1 cellular context compared by ENCODE assay signal in the genomic region with DNA sequence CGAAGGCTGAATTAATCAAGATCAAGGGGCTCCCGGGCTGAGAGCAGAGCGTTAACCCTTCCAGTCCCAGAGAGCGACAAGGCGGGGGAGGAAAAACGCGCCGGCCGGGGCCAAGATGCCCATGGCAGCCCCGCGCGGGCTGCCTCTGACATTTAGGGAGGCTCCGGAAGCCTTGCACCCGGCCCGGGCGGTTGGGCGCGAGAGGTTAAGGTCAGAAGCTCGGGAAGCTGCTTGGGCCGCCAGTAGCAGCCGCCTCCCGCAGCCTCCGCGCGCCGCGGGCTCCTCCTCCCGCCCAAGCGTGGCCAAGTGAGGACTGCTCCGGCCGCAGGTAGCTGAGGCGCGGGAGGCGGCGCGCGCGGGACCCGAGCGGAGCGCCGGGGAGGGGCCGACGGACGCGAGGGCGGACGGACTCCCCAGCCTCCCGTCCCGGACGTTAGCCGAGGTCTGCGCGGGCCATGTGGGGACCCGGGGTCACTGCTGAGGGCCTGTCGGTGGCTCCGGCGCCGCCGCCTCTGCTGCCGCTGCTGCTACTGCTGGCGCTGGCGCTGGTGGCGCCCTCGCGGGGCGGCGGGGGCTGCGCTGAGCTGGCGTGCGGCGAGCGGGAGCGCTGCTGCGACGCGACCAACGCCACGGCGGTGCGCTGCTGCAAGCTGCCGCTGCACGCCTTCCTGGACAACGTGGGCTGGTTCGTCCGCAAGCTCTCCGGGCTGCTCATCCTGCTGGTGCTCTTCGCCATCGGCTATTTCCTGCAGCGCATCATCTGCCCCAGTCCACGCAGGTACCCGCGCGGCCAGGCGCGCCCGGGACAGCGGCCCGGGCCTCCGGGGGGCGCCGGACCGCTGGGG.
A peak's percentile ranks its signal among the peaks of the same experiment; 100 is the strongest.
TF ChIP-seq lines count a peak whose summit lies in the region.

A gene (plus strand): TSS at position 242 of the 845 bp plus-strand sequence. CDS start 214 bp downstream, at position 456.

TF ChIP-seq in K562, 482 proteins besides CTCF, POLR2A, EP300 and RAD21 (continued from another document and continues in another):
- TF ChIP-seq, protein P1, sequence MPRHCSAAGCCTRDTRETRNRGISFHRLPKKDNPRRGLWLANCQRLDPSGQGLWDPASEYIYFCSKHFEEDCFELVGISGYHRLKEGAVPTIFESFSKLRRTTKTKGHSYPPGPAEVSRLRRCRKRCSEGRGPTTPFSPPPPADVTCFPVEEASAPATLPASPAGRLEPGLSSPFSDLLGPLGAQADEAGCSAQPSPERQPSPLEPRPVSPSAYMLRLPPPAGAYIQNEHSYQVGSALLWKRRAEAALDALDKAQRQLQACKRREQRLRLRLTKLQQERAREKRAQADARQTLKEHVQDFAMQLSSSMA (CRISPR knock-in tag; IDR thresholded peaks at IDR 0.05): no peak
- peak; percentile 80; the same call in 1 of the 2 replicates for TF ChIP-seq MTA3 (IDR thresholded peaks at IDR 0.05; ENCODE audit: borderline replicate concordance)
- TF ChIP-seq, protein P2, sequence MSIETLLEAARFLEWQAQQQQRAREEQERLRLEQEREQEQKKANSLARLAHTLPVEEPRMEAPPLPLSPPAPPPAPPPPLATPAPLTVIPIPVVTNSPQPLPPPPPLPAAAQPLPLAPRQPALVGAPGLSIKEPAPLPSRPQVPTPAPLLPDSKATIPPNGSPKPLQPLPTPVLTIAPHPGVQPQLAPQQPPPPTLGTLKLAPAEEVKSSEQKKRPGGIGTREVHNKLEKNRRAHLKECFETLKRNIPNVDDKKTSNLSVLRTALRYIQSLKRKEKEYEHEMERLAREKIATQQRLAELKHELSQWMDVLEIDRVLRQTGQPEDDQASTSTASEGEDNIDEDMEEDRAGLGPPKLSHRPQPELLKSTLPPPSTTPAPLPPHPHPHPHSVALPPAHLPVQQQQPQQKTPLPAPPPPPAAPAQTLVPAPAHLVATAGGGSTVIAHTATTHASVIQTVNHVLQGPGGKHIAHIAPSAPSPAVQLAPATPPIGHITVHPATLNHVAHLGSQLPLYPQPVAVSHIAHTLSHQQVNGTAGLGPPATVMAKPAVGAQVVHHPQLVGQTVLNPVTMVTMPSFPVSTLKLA (conservative IDR thresholded peaks at IDR 0.05): peak in 1 of 2 experiments; percentile 36; a peak in 1 of 4 replicates
- no peak for TF ChIP-seq CAMTA2 (CRISPR knock-in tag; conservative IDR thresholded peaks at IDR 0.05)
- no peak for TF ChIP-seq TAF1 (IDR thresholded peaks at IDR 0.05; ENCODE audit: control insufficient read depth, extremely low read depth, insufficient read depth, low read length, severe bottlenecking)
- TF ChIP-seq HSF4 (CRISPR knock-in tag; IDR thresholded peaks at IDR 0.05; ENCODE audit: borderline replicate concordance): no peak
- TF ChIP-seq, protein P3, sequence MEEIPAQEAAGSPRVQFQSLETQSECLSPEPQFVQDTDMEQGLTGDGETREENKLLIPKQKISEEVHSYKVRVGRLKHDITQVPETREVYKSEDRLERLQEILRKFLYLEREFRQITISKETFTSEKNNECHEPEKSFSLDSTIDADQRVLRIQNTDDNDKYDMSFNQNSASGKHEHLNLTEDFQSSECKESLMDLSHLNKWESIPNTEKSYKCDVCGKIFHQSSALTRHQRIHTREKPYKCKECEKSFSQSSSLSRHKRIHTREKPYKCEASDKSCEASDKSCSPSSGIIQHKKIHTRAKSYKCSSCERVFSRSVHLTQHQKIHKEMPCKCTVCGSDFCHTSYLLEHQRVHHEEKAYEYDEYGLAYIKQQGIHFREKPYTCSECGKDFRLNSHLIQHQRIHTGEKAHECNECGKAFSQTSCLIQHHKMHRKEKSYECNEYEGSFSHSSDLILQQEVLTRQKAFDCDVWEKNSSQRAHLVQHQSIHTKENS (CRISPR knock-in tag; IDR thresholded peaks at IDR 0.05): no peak
- no peak for TF ChIP-seq GATAD2A (IDR thresholded peaks at IDR 0.05)
- no peak for TF ChIP-seq ZNF175 (CRISPR knock-in tag; IDR thresholded peaks at IDR 0.05; ENCODE audit: low read depth)
- TF ChIP-seq HMGN3 (IDR thresholded peaks at IDR 0.05; ENCODE audit: borderline replicate concordance, extremely low read depth, insufficient read length, low read depth, low read length): peak; percentile 48
- TF ChIP-seq NR2C2 (CRISPR knock-in tag; IDR thresholded peaks at IDR 0.05): no peak
- TF ChIP-seq NR2C2 (tag; IDR thresholded peaks at IDR 0.05): peak; percentile 49; the same call in 1 of the 2 replicates
- TF ChIP-seq, protein P4, sequence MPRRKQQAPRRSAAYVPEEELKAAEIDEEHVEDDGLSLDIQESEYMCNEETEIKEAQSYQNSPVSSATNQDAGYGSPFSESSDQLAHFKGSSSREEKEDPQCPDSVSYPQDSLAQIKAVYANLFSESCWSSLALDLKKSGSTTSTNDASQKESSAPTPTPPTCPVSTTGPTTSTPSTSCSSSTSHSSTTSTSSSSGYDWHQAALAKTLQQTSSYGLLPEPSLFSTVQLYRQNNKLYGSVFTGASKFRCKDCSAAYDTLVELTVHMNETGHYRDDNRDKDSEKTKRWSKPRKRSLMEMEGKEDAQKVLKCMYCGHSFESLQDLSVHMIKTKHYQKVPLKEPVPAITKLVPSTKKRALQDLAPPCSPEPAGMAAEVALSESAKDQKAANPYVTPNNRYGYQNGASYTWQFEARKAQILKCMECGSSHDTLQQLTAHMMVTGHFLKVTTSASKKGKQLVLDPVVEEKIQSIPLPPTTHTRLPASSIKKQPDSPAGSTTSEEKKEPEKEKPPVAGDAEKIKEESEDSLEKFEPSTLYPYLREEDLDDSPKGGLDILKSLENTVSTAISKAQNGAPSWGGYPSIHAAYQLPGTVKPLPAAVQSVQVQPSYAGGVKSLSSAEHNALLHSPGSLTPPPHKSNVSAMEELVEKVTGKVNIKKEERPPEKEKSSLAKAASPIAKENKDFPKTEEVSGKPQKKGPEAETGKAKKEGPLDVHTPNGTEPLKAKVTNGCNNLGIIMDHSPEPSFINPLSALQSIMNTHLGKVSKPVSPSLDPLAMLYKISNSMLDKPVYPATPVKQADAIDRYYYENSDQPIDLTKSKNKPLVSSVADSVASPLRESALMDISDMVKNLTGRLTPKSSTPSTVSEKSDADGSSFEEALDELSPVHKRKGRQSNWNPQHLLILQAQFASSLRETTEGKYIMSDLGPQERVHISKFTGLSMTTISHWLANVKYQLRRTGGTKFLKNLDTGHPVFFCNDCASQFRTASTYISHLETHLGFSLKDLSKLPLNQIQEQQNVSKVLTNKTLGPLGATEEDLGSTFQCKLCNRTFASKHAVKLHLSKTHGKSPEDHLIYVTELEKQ (CRISPR knock-in tag; IDR thresholded peaks at IDR 0.05): no peak
- TF ChIP-seq SMAD3 (CRISPR knock-in tag; conservative IDR thresholded peaks at IDR 0.05): no peak
- TF ChIP-seq CXXC5 (CRISPR knock-in tag; IDR thresholded peaks at IDR 0.05): peak; percentile 90
- no peak for TF ChIP-seq NR3C1 (CRISPR knock-in tag; IDR thresholded peaks at IDR 0.05)
- TF ChIP-seq, protein P5, sequence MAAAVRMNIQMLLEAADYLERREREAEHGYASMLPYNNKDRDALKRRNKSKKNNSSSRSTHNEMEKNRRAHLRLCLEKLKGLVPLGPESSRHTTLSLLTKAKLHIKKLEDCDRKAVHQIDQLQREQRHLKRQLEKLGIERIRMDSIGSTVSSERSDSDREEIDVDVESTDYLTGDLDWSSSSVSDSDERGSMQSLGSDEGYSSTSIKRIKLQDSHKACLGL (CRISPR knock-in tag; IDR thresholded peaks at IDR 0.05; ENCODE audit: borderline replicate concordance, poor library complexity, severe bottlenecking): no peak
- TF ChIP-seq ZNF785 (CRISPR knock-in tag; IDR thresholded peaks at IDR 0.05): no peak
- TF ChIP-seq FOXP1 (CRISPR knock-in tag; IDR thresholded peaks at IDR 0.05): peak; percentile 71; the same call in 1 of the 2 replicates
- no peak for TF ChIP-seq ZC3H4 (CRISPR knock-in tag; IDR thresholded peaks at IDR 0.05; ENCODE audit: borderline replicate concordance)
- TF ChIP-seq SLC30A9 (CRISPR knock-in tag; IDR thresholded peaks at IDR 0.05): no peak
- no peak for TF ChIP-seq XRCC3 (IDR thresholded peaks at IDR 0.05)
- TF ChIP-seq ZNF239 (CRISPR knock-in tag; IDR thresholded peaks at IDR 0.05): no peak
- peak; percentile 61; the same call in 1 of the 2 replicates for TF ChIP-seq KLF1 (tag; IDR thresholded peaks at IDR 0.05)
- no peak for TF ChIP-seq MCM3 (IDR thresholded peaks at IDR 0.05)
- TF ChIP-seq, protein P6, sequence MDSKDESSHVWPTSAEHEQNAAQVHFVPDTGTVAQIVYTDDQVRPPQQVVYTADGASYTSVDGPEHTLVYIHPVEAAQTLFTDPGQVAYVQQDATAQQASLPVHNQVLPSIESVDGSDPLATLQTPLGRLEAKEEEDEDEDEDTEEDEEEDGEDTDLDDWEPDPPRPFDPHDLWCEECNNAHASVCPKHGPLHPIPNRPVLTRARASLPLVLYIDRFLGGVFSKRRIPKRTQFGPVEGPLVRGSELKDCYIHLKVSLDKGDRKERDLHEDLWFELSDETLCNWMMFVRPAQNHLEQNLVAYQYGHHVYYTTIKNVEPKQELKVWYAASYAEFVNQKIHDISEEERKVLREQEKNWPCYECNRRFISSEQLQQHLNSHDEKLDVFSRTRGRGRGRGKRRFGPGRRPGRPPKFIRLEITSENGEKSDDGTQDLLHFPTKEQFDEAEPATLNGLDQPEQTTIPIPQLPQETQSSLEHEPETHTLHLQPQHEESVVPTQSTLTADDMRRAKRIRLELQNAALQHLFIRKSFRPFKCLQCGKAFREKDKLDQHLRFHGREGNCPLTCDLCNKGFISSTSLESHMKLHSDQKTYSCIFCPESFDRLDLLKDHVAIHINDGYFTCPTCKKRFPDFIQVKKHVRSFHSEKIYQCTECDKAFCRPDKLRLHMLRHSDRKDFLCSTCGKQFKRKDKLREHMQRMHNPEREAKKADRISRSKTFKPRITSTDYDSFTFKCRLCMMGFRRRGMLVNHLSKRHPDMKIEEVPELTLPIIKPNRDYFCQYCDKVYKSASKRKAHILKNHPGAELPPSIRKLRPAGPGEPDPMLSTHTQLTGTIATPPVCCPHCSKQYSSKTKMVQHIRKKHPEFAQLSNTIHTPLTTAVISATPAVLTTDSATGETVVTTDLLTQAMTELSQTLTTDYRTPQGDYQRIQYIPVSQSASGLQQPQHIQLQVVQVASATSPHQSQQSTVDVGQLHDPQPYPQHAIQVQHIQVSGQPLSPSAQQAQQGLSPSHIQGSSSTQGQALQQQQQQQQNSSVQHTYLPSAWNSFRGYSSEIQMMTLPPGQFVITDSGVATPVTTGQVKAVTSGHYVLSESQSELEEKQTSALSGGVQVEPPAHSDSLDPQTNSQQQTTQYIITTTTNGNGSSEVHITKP (IDR thresholded peaks at IDR 0.05; ENCODE audit: partially characterized antibody): no peak
- TF ChIP-seq NCOA2 (IDR thresholded peaks at IDR 0.05; ENCODE audit: partially characterized antibody in 2 of 2): no peak
- no peak for TF ChIP-seq SMAD1 (IDR thresholded peaks at IDR 0.05; ENCODE audit: low read depth, low read length, partially characterized antibody)
- TF ChIP-seq TRIM24 (IDR thresholded peaks at IDR 0.05): no peak
- no peak for TF ChIP-seq MIER1 (IDR thresholded peaks at IDR 0.05; ENCODE audit: low read depth)
- TF ChIP-seq JUNB (CRISPR knock-in tag; conservative IDR thresholded peaks at IDR 0.05): no peak
- TF ChIP-seq WHSC1 (IDR thresholded peaks at IDR 0.05; ENCODE audit: low read length): no peak
- TF ChIP-seq ZNF3 (CRISPR knock-in tag; IDR thresholded peaks at IDR 0.05): no peak
- peak; percentile 72 to 73; a peak in 3 of 4 replicates for TF ChIP-seq NRF1 (conservative IDR thresholded peaks at IDR 0.05 in 1 of 2, IDR thresholded peaks at IDR 0.05 in 1 of 2)
- TF ChIP-seq ZFPM2 (CRISPR knock-in tag; IDR thresholded peaks at IDR 0.05): no peak
- TF ChIP-seq, protein P7, sequence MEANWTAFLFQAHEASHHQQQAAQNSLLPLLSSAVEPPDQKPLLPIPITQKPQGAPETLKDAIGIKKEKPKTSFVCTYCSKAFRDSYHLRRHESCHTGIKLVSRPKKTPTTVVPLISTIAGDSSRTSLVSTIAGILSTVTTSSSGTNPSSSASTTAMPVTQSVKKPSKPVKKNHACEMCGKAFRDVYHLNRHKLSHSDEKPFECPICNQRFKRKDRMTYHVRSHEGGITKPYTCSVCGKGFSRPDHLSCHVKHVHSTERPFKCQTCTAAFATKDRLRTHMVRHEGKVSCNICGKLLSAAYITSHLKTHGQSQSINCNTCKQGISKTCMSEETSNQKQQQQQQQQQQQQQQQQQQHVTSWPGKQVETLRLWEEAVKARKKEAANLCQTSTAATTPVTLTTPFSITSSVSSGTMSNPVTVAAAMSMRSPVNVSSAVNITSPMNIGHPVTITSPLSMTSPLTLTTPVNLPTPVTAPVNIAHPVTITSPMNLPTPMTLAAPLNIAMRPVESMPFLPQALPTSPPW (CRISPR knock-in tag; IDR thresholded peaks at IDR 0.05): peak; percentile 50
